9 cellular contexts compared by ENCODE assay signal in genomic region chr11:120510406-120511115, GRCh38. TPM values are rescaled to one million over a fixed set of nuclear protein-coding genes. Genes with fewer than 3 reads are reported as not detected.
DNase-seq lines count a peak whose midpoint lies in the region; ATAC-seq, FAIRE-seq and TF ChIP-seq lines count a peak whose summit lies in the region.
"Had no signal": no experiment of that assay in that cellular context is flagged by ENCODE, and none has a peak within 500 bp of the region (broad histone marks: within the 10 kb centered on the region; RNA-seq: fewer than 3 reads in every experiment).

No MANE protein-coding gene starts in this region.

- no peaks in the 10 kb centered on the region for H3K9me3 Mint-ChIP-seq in nephron progenitor cell
- H3K9me3 Mint-ChIP-seq: activated T-helper 1 cell treated with anti-CD3 and anti-CD28 coated beads, Interleukin-12 subunit alpha, Interleukin-12 subunit beta, Interleukin-2, Interleukin-4 antibody, amounts not matched to agents 30 ng/mL and 10 ng/mL and 1 ng/mL, durations not matched to agents 14 hours and 24 hours and 36 hours had no signal

- peak overlapping the region; percentile 63 for H3K4me3 Mint-ChIP-seq in nephron progenitor cell
- H3K4me3 Mint-ChIP-seq: activated T-helper 1 cell treated with anti-CD3 and anti-CD28 coated beads, Interleukin-12 subunit alpha, Interleukin-12 subunit beta, Interleukin-2, Interleukin-4 antibody, amounts not matched to agents 30 ng/mL and 10 ng/mL and 1 ng/mL, durations not matched to agents 14 hours and 24 hours and 36 hours had no signal

- peaks cover 9% of the 10 kb centered on the region for H3K27me3 ChIP-seq in BE2C
- H3K27me3 ChIP-seq in HAP-1 (ENCODE audit: low read depth) = no peaks in the 10 kb centered on the region
- H3K27me3 ChIP-seq in K562 (ENCODE audit: control insufficient read depth in 2 of 2, insufficient read depth in 2 of 2, low read length in 2 of 2) = peaks cover 43 to 66% of the 10 kb centered on the region in 2 experiments

- peaks cover 27% of the 10 kb centered on the region for H4K20me1 ChIP-seq in K562 (replicated peaks; ENCODE audit: control insufficient read depth, insufficient read depth, low read length)

- CTCF ChIA-PET in K562 (lab: Yijun Ruan, JAX; ENCODE audit: low intra/inter-chr PET ratio) = interaction anchor here (0.6 to 3.3 kb wide), 11 partner anchors 40 to 1081 kb away, joined by 3 to 22 read pairs (median 5); partner anchors contain the start of gene ARHGEF12

- no peak overlapping the region for H3K27ac Mint-ChIP-seq in nephron progenitor cell
- H3K27ac Mint-ChIP-seq: activated T-helper 1 cell treated with anti-CD3 and anti-CD28 coated beads, Interleukin-12 subunit alpha, Interleukin-12 subunit beta, Interleukin-2, Interleukin-4 antibody, amounts not matched to agents 30 ng/mL and 10 ng/mL and 1 ng/mL, durations not matched to agents 14 hours and 24 hours and 36 hours had no signal

- no peak for TF ChIP-seq EP300 in K562 (IDR thresholded peaks at IDR 0.05; ENCODE audit: low read length)

- H3K9ac ChIP-seq in K562 (ENCODE audit: insufficient read depth in 1 of 2, low read depth in 2 of 2, low read length in 2 of 2) = no peak overlapping the region

- no TSS peak for BruUV-seq in K562 (replicated peaks; lab: Mats Ljungman, UMichigan)

- no peak for FAIRE-seq in K562 (lab: Jason Lieb, UNC)

- H3K4me1 Mint-ChIP-seq in nephron progenitor cell = no peaks in the 10 kb centered on the region

- H3K36me3 Mint-ChIP-seq in nephron progenitor cell (ENCODE audit: low read depth) = no peaks in the 10 kb centered on the region

- H3K4me1 ChIP-seq in BE2C (no peaks in the 10 kb centered on the region), HAP-1 (no peaks in the 10 kb centered on the region), K562 (replicated peaks in 1 of 2; ENCODE audit: control insufficient read depth in 2 of 2, insufficient read depth in 2 of 2, low read length in 2 of 2) (peaks cover 0 to 12% of the 10 kb centered on the region in 2 experiments; a peak in 2 of 5 replicates)

- H3K27ac ChIP-seq in K562 (ENCODE audit: extremely low read depth, low read depth, low read length) = no peak overlapping the region

- intact Hi-C loops in K562 (cut with micrococcal nuclease) = loop anchor here (1.0 to 5.0 kb wide), 7 partner anchors 175 to 1997 kb away; no protein-coding TSS in a partner anchor

- TF ChIP-seq CTCF in BE2C (IDR thresholded peaks at IDR 0.05; ENCODE audit: low read depth, low read length) = no peak
- TF ChIP-seq CTCF in K562 (IDR thresholded peaks at IDR 0.05 in 2 of 3, conservative IDR thresholded peaks at IDR 0.05 in 1 of 3; ENCODE audit: insufficient read depth in 2 of 3, low read depth in 1 of 3, low read length in 3 of 3) = no peak
- no peak for TF ChIP-seq CTCF in nephron progenitor cell (IDR thresholded peaks at IDR 0.05)

- H3K4me3 ChIP-seq in BE2C (ENCODE audit: low read depth, low read length) (no peak overlapping the region), HAP-1 (peak overlapping the region; percentile 27), K562 (no peak overlapping the region)

- H3K9me1 ChIP-seq in K562 (ENCODE audit: control insufficient read depth, insufficient read depth, low read length) = no peaks in the 10 kb centered on the region

- DNase-seq in BE2C = peak; percentile 49
- no peak for DNase-seq in HAP-1 (ENCODE audit: low spot score in 2 of 2)
- no peak for DNase-seq in K562 (ENCODE audit: extremely low read depth in 1 of 4, low spot score in 3 of 4)
- DNase-seq in nephron progenitor cell = no peak
- no peak for DNase-seq in iPS-NIHi7 (ENCODE audit: extremely low spot score)
- no peak for DNase-seq in stimulated activated CD4-positive, alpha-beta T cell treated with anti-CD3 and anti-CD28 coated beads, Interleukin-15, amount 100 ng/mL, for 24 hours
- no peak for DNase-seq in 8988T
- no peak for DNase-seq in amygdala (lab: John Stamatoyannopoulos, UW)

- H3K4me2 ChIP-seq in K562 (ENCODE audit: insufficient read depth, low read length) = no peak overlapping the region

- whole genome bisulfite sequencing in K562 (ENCODE audit: insufficient coverage, low coverage, missing lambda C conversion rate) = 8% methylated on average over 19 of the region's 20 CpGs

- TF ChIP-seq POLR2A in K562 (conservative IDR thresholded peaks at IDR 0.05) = no peak

- H3K9me3 ChIP-seq in BE2C = no peaks in the 10 kb centered on the region
- no peaks in the 10 kb centered on the region for H3K9me3 ChIP-seq in HAP-1
- no peaks in the 10 kb centered on the region for H3K9me3 ChIP-seq in K562 (replicated peaks; ENCODE audit: control insufficient read depth, insufficient read depth, low read depth, low read length)

- in situ Hi-C loops in HAP-1 (cut with MboI; ENCODE audit: low sequenced_read_pairs) (loop anchor here (5.0 to 25.0 kb wide), 3 partner anchors 174 to 677 kb away; no protein-coding TSS in a partner anchor), K562 (cut with MboI) (no loop called here)

- TF ChIP-seq RAD21 in K562 (CRISPR knock-in tag; conservative IDR thresholded peaks at IDR 0.05 in 1 of 2, IDR thresholded peaks at IDR 0.05 in 1 of 2) = no peak

- peak; percentile 12 for ATAC-seq in K562

- H3K79me2 ChIP-seq in K562 (ENCODE audit: control insufficient read depth, insufficient read depth, low read length) = no peaks in the 10 kb centered on the region

- POLR2A ChIA-PET in K562 (lab: Yijun Ruan, JAX) = interaction anchor here (0.5 kb wide), 1 partner anchor 51 kb away, joined by 3 read pairs; no protein-coding TSS in a partner anchor

- H3K36me3 ChIP-seq in BE2C (no peaks in the 10 kb centered on the region), HAP-1 (replicated peaks) (no peaks in the 10 kb centered on the region), K562 (ENCODE audit: control insufficient read depth, insufficient read depth, low read length) (no peaks in the 10 kb centered on the region)

- H2AFZ ChIP-seq in K562 (ENCODE audit: low read depth, low read length) = no peak overlapping the region

- H3K27me3 Mint-ChIP-seq in nephron progenitor cell (ENCODE audit: low read depth, poor library complexity) = peaks cover 84% of the 10 kb centered on the region

TF ChIP-seq in K562, 482 proteins besides CTCF, POLR2A, EP300 and RAD21:
- TF ChIP-seq USF1 (CRISPR knock-in tag; IDR thresholded peaks at IDR 0.05) = peak; percentile 47; the same call in 1 of the 2 replicates
- no peak for TF ChIP-seq JUN (IDR thresholded peaks at IDR 0.05; ENCODE audit: borderline replicate concordance, low read depth, low read length)
- no peak for TF ChIP-seq JUN (CRISPR knock-in tag; IDR thresholded peaks at IDR 0.05; ENCODE audit: borderline replicate concordance)

RNA-seq across cellular contexts. Expression of gene GRIK4, which starts 1.0 kb away (rescaled TPM):
- polyA plus RNA-seq in BE2C (2012; ENCODE audit: insufficient read depth, insufficient read length, low read depth) = 0.34 TPM
- not detected in 2 replicates for total RNA-seq in K562 (2011; cell fraction: chromatin; rRNA removed; ENCODE audit: low replicate concordance)
- total RNA-seq in K562 (2011; cell fraction: nucleolus; rRNA removed) = not detected in 2 replicates
- total RNA-seq in K562 (2011; cell fraction: nucleoplasm; rRNA removed) = not detected in 2 replicates
- total RNA-seq in K562 (2014; rRNA removed) = not detected in 2 replicates
- not detected in 2 replicates for total RNA-seq in K562 (2014; rRNA removed; fragmentation: Illumina TruSeq; extraction: Trizol)
- not detected in 2 replicates for total RNA-seq in K562 (2015; rRNA removed; fragmentation: Illumina TruSeq; extraction: Trizol)
- not detected in 2 replicates for total RNA-seq in K562 (2021)
- not detected in 2 replicates for polyA plus RNA-seq in K562 (2011; rRNA removed)
- polyA plus RNA-seq in K562 (2011; cell fraction: cytosol; rRNA removed) = not detected in 2 replicates
- 0.06 TPM in 1 of 2 replicates, not detected in the other for polyA plus RNA-seq in K562 (2011; cell fraction: nucleus; rRNA removed)
- 0.08 TPM in 1 of 2 replicates, not detected in the other for polyA plus RNA-seq in K562 (2012)
- polyA plus RNA-seq in K562 (2014; fragmentation: Illumina TruSeq; extraction: Trizol) = not detected in 2 replicates
- polyA plus RNA-seq in K562 (2014; fragmentation: Nextera tagmentation; extraction: Ambion mirVana) = not detected
- not detected in 2 replicates for polyA plus RNA-seq in K562 (2014; rRNA removed)
- not detected in 2 replicates for polyA minus RNA-seq in K562 (2011; rRNA and poly(A)+ RNA removed)
- not detected in 2 replicates for polyA minus RNA-seq in K562 (2011; cell fraction: cytosol; rRNA and poly(A)+ RNA removed)
- polyA minus RNA-seq in K562 (2011; cell fraction: nucleus; rRNA and poly(A)+ RNA removed) = not detected in 2 replicates
